8 cellular contexts compared by ENCODE assay signal in the genomic region with DNA sequence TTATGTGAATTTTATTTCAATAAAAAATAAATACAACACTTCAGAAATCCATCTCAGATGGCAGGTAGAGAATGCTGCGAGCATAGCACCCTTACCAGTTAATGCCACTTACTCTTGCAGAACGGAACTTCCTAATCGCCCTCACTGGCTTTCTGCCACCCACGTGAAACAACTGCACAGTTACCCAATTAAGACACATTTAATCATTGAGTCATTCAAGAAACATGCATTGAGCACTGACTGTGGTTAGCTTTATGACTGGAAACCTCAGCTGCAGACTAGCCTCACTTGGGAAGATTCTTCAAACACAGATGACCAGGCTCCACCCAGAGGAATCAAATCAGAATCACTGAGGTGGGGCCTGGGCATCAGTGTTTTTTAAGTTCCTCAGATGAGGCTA. TPM values are rescaled to one million over a fixed set of nuclear protein-coding genes. Genes with fewer than 3 reads are reported as not detected.
A peak's percentile ranks its signal among the peaks of the same experiment; 100 is the strongest.
DNase-seq lines count a peak whose midpoint lies in the region; ATAC-seq and TF ChIP-seq lines count a peak whose summit lies in the region.

No MANE protein-coding gene starts in this region.

- no peak for TF ChIP-seq CTCF in GM12864 (IDR thresholded peaks at IDR 0.05; ENCODE audit: low read depth, low read length, missing control alignments)
- TF ChIP-seq CTCF in fibroblast of villous mesenchyme (IDR thresholded peaks at IDR 0.05; ENCODE audit: insufficient read depth, low read depth, low read length) = no peak
- no peak for TF ChIP-seq CTCF in transverse colon (IDR thresholded peaks at IDR 0.05)
- no peak for TF ChIP-seq CTCF in colonic mucosa (IDR thresholded peaks at IDR 0.05)

- H3K4me1 ChIP-seq in SJCRH30 = peaks cover 29% of the 10 kb centered on the region
- peaks cover 0 to 3% (median 0%) of the 10 kb centered on the region in 4 donors for H3K4me1 ChIP-seq in transverse colon
- H3K4me1 ChIP-seq in colonic mucosa = no peaks in the 10 kb centered on the region

- ATAC-seq in HG02642 (IDR thresholded peaks at IDR 0.05; ENCODE audit: poor library complexity, unreplicated experiment) (peak; percentile 62), GM21367 (IDR thresholded peaks at IDR 0.05; ENCODE audit: unreplicated experiment) (no peak), HG03442 (IDR thresholded peaks at IDR 0.05; ENCODE audit: unreplicated experiment) (no peak)

- WGBS in transverse colon (ENCODE audit: low coverage in 1 of 2), 2 donors = 29% methylated on average over 4 of the region's 4 CpGs; no CpG with 5 or more reads in 1 of the 2 donors

- in situ Hi-C loops in transverse colon (cut with MboI; ENCODE audit: low pct_ligation_motif_present in 1 of 4, low pct_unique_long_range_greater_than_20kb in 1 of 4, low sequenced_read_pairs in 3 of 4) = loop anchor here in 2 of 4 donors (25.0 kb wide), 2 partner anchors 244 to 269 kb away; no protein-coding TSS in a partner anchor

- H3K9me3 ChIP-seq in SJCRH30 (replicated peaks) = peaks cover 3% of the 10 kb centered on the region; the same call in 1 of the 2 replicates
- H3K9me3 ChIP-seq in transverse colon = no peaks in the 10 kb centered on the region
- no peaks in the 10 kb centered on the region for H3K9me3 ChIP-seq in colonic mucosa

- H3K27me3 ChIP-seq in SJCRH30 (no peaks in the 10 kb centered on the region), transverse colon (no peaks in the 10 kb centered on the region), colonic mucosa (no peaks in the 10 kb centered on the region)

- DNase-seq in GM12864 (ENCODE audit: low read depth) (peak; percentile 40), SJCRH30 (peak; percentile 87 to 91), fibroblast of villous mesenchyme (ENCODE audit: low read depth) (peak; percentile 100), transverse colon (peak; percentile 45), colonic mucosa (no peak)

- intact Hi-C loops in transverse colon (cut with DNase I; ENCODE audit: low total_unique reads) (no loop called here), colonic mucosa (cut with DNase I) (no loop called here)

- TF ChIP-seq POLR2A in transverse colon (IDR thresholded peaks at IDR 0.05) = no peak

- no peaks in the 10 kb centered on the region for H3K36me3 ChIP-seq in SJCRH30
- no peaks in the 10 kb centered on the region for H3K36me3 ChIP-seq in transverse colon
- no peaks in the 10 kb centered on the region for H3K36me3 ChIP-seq in colonic mucosa

- H3K4me3 ChIP-seq in GM12864 (ENCODE audit: low read depth, low read length) (no peak overlapping the region), SJCRH30 (no peak overlapping the region), fibroblast of villous mesenchyme (ENCODE audit: low read depth, low read length) (no peak overlapping the region), transverse colon (no peak overlapping the region), colonic mucosa (no peak overlapping the region)

- no peak overlapping the region for H3K9ac ChIP-seq in colonic mucosa (ENCODE audit: low read depth in 2 of 2, low read length in 2 of 2)

- H3K27ac ChIP-seq in SJCRH30 = peak overlapping the region; percentile 62
- H3K27ac ChIP-seq in transverse colon = no peak overlapping the region
- H3K27ac ChIP-seq in colonic mucosa = no peak overlapping the region

- TF ChIP-seq EP300 in transverse colon (IDR thresholded peaks at IDR 0.05; ENCODE audit: low read depth) = no peak

RNA-seq across cellular contexts. Expression of a gene that starts 5.6 kb away (rescaled TPM):
- total RNA-seq in SJCRH30 (2014; rRNA removed; shearing (Covaris generic)) = 60.9 and 69.1 TPM in 2 replicates
- 158 and 168 TPM in 2 replicates for total RNA-seq in fibroblast of villous mesenchyme
- total RNA-seq in transverse colon = 100 to 1,000 TPM in 1 of 4 donors, 10 to 100 TPM in 3; 56.9 to 228 (median 74.1) TPM
- total RNA-seq in colonic mucosa = 10 to 100 TPM; 31.3 to 38.6 TPM

RNA-seq across cellular contexts. Expression of a gene that starts 23.4 kb away (rescaled TPM):
- 2.5 and 2.8 TPM in 2 replicates for total RNA-seq in SJCRH30 (2014; rRNA removed; shearing (Covaris generic))
- total RNA-seq in fibroblast of villous mesenchyme (5.2 and 8.1 TPM in 2 replicates), transverse colon (1 to 10 TPM in 3 of 4 donors, under 1 TPM in 1; 0.37 to 3.8 (median 2.7) TPM), colonic mucosa (1 to 10 TPM; 1.9 to 3.6 TPM)
